8 cellular contexts compared by ENCODE assay signal in the genomic region with DNA sequence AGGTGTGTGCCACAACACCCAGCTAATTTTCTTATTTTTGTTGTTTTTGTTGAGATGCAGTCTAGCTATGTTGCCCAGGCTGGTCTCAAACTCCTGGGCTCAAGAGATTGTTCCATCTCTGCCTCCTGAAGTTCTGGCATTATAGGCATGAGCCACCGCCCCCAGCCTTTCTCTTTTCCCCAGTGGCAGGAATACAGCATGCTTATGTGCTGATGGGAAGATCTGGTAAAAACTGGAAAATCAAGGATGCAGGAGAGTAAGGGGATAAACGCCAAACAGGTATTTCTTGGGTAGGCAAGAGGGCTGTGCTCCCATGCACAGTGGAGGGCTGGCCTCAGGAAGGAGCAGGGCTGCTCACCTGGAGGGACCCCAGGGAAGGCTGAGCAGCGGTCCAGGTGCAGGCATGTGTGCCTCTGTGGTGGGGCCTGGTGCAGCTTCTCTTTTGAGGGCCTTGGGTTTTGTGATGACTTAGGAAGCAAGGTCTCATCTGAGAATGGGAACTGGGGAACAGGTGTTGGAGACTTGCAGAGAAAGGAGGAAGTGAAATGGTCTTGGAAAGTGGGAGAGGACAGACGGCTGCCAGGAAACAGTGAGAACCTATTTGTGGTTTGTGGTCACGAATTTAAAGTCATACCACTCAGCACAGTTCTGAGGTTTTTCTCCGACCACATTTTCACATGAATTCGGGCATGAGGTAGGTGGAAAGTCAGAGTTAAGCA.
DNase-seq lines count a peak whose midpoint lies in the region; ATAC-seq and TF ChIP-seq lines count a peak whose summit lies in the region.

No MANE protein-coding gene starts in this region.

- no peaks in the 10 kb centered on the region for H3K79me2 ChIP-seq in KMS-11 (ENCODE audit: insufficient read depth, low read depth)

- no peak for TF ChIP-seq CTCF in KMS-11 (conservative IDR thresholded peaks at IDR 0.05; ENCODE audit: low read depth, low read length)
- TF ChIP-seq CTCF in astrocyte of the cerebellum (IDR thresholded peaks at IDR 0.05; ENCODE audit: low read depth, low read length, missing control alignments) = no peak
- TF ChIP-seq CTCF in adrenal gland (IDR thresholded peaks at IDR 0.05) = no peak

- peaks cover 16% of the 10 kb centered on the region; the same call in 1 of the 2 replicates for H3K27me3 ChIP-seq in KMS-11 (ENCODE audit: insufficient read depth, low read depth)
- H3K27me3 ChIP-seq in adrenal gland = no peaks in the 10 kb centered on the region

- H3K9me3 ChIP-seq in adrenal gland (replicated peaks in 1 of 3) = no peaks in the 10 kb centered on the region

- no peak overlapping the region for H2AFZ ChIP-seq in KMS-11 (ENCODE audit: low read depth)

- no peak overlapping the region for H3K9ac ChIP-seq in KMS-11

- no peaks in the 10 kb centered on the region for H4K20me1 ChIP-seq in KMS-11 (ENCODE audit: insufficient read depth)

- H3K4me3 ChIP-seq in KMS-11 (IDR thresholded peaks at IDR 0.05; ENCODE audit: insufficient read depth, low read depth, low read length) (no peak overlapping the region), astrocyte of the cerebellum (ENCODE audit: low read depth, low read length) (no peak overlapping the region), adrenal gland (no peak overlapping the region)

- ATAC-seq in GM18499 (IDR thresholded peaks at IDR 0.05; ENCODE audit: insufficient read depth, unreplicated experiment) (peak; percentile 47), GM21717 (IDR thresholded peaks at IDR 0.05; ENCODE audit: unreplicated experiment) (peak; percentile 80)

- H3K27ac ChIP-seq in KMS-11 = no peak overlapping the region
- H3K27ac ChIP-seq in adrenal gland = no peak overlapping the region

- H3K36me3 ChIP-seq in KMS-11 (ENCODE audit: insufficient read depth) (no peaks in the 10 kb centered on the region), adrenal gland (replicated peaks in 1 of 2) (no peaks in the 10 kb centered on the region)

- DNase-seq in astrocyte of the cerebellum (ENCODE audit: low read depth) (peak; percentile 95), adrenal gland (no peak), NCI-H2227 treated with DMSO at 0.1 percent for 48 hours (lab: John Stamatoyannopoulos, UW) (no peak), NCI-H2196 treated with DMSO at 0.1 percent for 48 hours (lab: John Stamatoyannopoulos, UW; ENCODE audit: unreplicated experiment) (no peak), NCI-H510A treated with DMSO at 0.1 percent for 48 hours (lab: John Stamatoyannopoulos, UW) (no peak)

- 74 to 81% (median 78%) methylated on average over 7 of the region's 7 CpGs for WGBS in adrenal gland, 4 donors

- no peak for TF ChIP-seq POLR2A in adrenal gland (IDR thresholded peaks at IDR 0.05)

- in situ Hi-C loops in astrocyte of the cerebellum (cut with HindIII; ENCODE audit: low sequenced_read_pairs) = no loop called here

- intact Hi-C loops in adrenal gland (cut with DNase I) = no loop called here

- peak overlapping the region; percentile 30; the same call in 1 of the 2 replicates for H3K4me2 ChIP-seq in KMS-11

- peaks cover 16% of the 10 kb centered on the region for H3K4me1 ChIP-seq in KMS-11 (ENCODE audit: low read depth, poor library complexity, severe bottlenecking)
- H3K4me1 ChIP-seq in adrenal gland (replicated peaks in 1 of 2) = no peaks in the 10 kb centered on the region
